1 cellular context compared by ENCODE assay signal in the genomic region with DNA sequence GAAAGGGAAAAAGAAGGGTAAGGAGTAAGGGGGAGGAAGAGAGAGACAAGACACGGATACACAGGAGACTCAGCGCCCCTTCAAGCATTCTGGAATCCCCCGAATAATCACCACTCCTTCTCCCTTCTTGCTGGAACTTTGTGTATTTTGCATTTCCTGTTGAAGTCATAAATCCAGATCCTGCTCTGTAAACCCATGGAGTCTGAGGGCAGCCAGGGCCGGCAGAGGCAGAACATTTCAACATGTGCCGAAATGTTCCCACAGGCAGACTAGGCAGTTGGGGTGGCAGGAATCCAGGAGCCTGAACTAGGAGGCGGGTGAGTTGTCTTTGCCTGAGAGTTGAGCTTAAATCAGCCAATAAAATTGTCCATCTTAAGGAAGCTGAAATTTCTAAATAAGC.
TF ChIP-seq lines count a peak whose summit lies in the region.

No MANE protein-coding gene starts in this region.

TF ChIP-seq in GM23338, 12 proteins besides CTCF, POLR2A, EP300 and RAD21 (continued from another document):
- TF ChIP-seq, protein P1, sequence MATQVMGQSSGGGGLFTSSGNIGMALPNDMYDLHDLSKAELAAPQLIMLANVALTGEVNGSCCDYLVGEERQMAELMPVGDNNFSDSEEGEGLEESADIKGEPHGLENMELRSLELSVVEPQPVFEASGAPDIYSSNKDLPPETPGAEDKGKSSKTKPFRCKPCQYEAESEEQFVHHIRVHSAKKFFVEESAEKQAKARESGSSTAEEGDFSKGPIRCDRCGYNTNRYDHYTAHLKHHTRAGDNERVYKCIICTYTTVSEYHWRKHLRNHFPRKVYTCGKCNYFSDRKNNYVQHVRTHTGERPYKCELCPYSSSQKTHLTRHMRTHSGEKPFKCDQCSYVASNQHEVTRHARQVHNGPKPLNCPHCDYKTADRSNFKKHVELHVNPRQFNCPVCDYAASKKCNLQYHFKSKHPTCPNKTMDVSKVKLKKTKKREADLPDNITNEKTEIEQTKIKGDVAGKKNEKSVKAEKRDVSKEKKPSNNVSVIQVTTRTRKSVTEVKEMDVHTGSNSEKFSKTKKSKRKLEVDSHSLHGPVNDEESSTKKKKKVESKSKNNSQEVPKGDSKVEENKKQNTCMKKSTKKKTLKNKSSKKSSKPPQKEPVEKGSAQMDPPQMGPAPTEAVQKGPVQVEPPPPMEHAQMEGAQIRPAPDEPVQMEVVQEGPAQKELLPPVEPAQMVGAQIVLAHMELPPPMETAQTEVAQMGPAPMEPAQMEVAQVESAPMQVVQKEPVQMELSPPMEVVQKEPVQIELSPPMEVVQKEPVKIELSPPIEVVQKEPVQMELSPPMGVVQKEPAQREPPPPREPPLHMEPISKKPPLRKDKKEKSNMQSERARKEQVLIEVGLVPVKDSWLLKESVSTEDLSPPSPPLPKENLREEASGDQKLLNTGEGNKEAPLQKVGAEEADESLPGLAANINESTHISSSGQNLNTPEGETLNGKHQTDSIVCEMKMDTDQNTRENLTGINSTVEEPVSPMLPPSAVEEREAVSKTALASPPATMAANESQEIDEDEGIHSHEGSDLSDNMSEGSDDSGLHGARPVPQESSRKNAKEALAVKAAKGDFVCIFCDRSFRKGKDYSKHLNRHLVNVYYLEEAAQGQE (IDR thresholded peaks at IDR 0.05; ENCODE audit: unreplicated experiment): no peak
- TF ChIP-seq NANOG (IDR thresholded peaks at IDR 0.05; ENCODE audit: borderline replicate concordance) (no peak), CREB1 (CRISPR knock-in tag; IDR thresholded peaks at IDR 0.05; ENCODE audit: low read depth) (no peak), ZNF331 (CRISPR knock-in tag; IDR thresholded peaks at IDR 0.05; ENCODE audit: low read depth) (no peak), ZNF114 (CRISPR knock-in tag; IDR thresholded peaks at IDR 0.05) (no peak)
- TF ChIP-seq, protein P2, sequence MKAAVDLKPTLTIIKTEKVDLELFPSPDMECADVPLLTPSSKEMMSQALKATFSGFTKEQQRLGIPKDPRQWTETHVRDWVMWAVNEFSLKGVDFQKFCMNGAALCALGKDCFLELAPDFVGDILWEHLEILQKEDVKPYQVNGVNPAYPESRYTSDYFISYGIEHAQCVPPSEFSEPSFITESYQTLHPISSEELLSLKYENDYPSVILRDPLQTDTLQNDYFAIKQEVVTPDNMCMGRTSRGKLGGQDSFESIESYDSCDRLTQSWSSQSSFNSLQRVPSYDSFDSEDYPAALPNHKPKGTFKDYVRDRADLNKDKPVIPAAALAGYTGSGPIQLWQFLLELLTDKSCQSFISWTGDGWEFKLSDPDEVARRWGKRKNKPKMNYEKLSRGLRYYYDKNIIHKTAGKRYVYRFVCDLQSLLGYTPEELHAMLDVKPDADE (IDR thresholded peaks at IDR 0.05): no peak
